7 cellular contexts compared by ENCODE assay signal in the genomic region with DNA sequence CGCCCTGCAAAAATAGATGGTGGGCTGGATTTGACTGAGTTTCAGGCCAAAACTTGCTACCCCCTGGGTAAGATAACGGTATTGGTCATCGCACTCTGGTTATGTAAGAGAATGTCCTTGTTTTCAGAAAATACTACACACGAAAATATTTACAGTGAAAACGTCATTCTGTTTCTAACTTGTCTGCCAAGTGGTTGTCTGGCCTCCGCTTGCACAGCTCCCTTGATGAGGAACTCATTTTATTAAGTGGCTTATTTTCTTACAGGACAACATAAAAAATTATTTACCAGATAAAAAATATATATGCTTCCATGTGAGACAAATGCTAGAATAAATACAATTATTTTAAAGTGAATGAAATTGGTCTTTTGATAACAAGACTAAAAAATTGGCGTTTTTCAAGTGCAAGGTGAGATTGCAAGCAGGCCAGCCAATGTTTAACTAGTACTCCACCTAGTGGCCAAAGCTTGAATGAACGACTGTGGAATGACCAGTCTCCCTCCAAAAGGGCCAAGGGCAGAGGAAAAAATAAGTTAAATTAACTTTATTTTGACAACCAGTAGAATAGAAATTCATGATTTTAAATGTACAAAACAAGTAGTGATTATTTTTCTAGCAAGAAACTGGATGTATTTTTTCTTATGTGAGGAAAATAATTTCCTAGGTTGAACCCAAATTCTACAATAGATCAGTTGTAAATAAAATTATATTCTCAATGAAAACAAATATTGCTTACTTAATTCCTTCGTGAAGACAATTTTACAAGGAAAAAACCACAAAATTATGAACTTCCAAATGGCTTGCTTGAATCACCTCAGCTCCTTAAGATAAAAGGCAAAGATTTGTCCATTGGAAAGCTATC.
DNase-seq lines count a peak whose midpoint lies in the region; ATAC-seq and TF ChIP-seq lines count a peak whose summit lies in the region.

No MANE protein-coding gene starts in this region.

- H3K4me3 ChIP-seq in lower lobe of right lung, result no peak overlapping the region

- no peaks in the 10 kb centered on the region for H3K36me3 ChIP-seq in lower lobe of right lung

- H3K4me1 ChIP-seq in lower lobe of right lung, result no peaks in the 10 kb centered on the region

- H3K9me3 ChIP-seq in lower lobe of right lung, result no peaks in the 10 kb centered on the region

- peak; percentile 85 for TF ChIP-seq CTCF in lower lobe of right lung (IDR thresholded peaks at IDR 0.05)

- H3K27me3 ChIP-seq in lower lobe of right lung (ENCODE audit: low read depth), result no peaks in the 10 kb centered on the region

- ATAC-seq in GM19452 (IDR thresholded peaks at IDR 0.05; ENCODE audit: unreplicated experiment) (peak; percentile 44), lower lobe of right lung (peak; percentile 53 to 77)

- DNase-seq in EL (peak; percentile 49), LoVo (ENCODE audit: low spot score) (peak; percentile 73), T-helper 9 cell (peak; percentile 32), dermis microvascular lymphatic vessel endothelial cell (ENCODE audit: low read depth in 2 of 2) (peak; percentile 25 to 55), lower lobe of right lung (no peak), superior temporal gyrus (ENCODE audit: extremely low spot score) (peak; percentile 92)

- no peak overlapping the region for H3K27ac ChIP-seq in lower lobe of right lung

- intact Hi-C loops in lower lobe of right lung (cut with DNase I), result no loop called here
